In the genomic region with DNA sequence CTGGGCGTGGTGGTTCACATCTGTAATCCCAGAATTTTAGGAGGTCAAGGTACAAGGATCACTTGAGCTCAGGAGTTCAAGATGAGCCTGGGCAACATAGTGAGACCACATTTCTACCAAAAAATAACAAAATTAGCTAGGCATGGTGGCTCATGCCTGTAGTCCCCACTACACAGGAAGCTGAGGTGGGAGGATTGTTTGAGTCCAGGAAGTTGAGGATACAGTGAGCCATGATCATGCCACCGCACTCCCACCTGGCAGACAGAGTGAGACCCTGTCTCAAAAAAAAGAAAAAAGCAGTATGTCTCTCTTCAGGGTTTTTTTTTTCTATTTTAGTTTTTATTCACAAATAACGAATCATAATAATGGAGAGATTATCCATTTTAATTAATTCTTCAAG, we compare ENCODE assay signal across 17 cellular contexts.
DNase-seq lines count a peak whose midpoint lies in the region; ATAC-seq, FAIRE-seq and TF ChIP-seq lines count a peak whose summit lies in the region.
"Had no signal": no experiment of that assay in that cellular context is flagged by ENCODE, and none has a peak within 500 bp of the region (broad histone marks: within the 10 kb centered on the region; RNA-seq: fewer than 3 reads in every experiment).

No MANE protein-coding gene starts in this region.

- CTCF ChIA-PET in IMR-90 (lab: Yijun Ruan, JAX) = no interaction called here
- CTCF ChIA-PET in CD4-positive, alpha-beta T cell (lab: Charles Lee) = no interaction called here

- H3K9ac ChIP-seq in BLaER1 treated with 17β-estradiol and CSF1 and Interleukin-3, amounts not matched to agents 10 nM and 100 nM = no peak overlapping the region
- H3K9ac ChIP-seq in IMR-90 (ENCODE audit: low read depth, low read length) (no peak overlapping the region), Loucy (ENCODE audit: low read depth, low read length, poor library complexity, severe bottlenecking) (peak overlapping the region; percentile 13), kidney (ENCODE audit: low read length in 2 of 2) (no peak overlapping the region)

- no peak for DNase-seq in IMR-90
- DNase-seq in CD4-positive, alpha-beta T cell = no peak
- DNase-seq in kidney = no peak
- DNase-seq: Caco-2; CD4-positive, alpha-beta memory T cell; DMS153; EL; GDM1; GOT3; HFFc6 had no signal

- no peaks in the 10 kb centered on the region for H3K9me2 ChIP-seq in Loucy (replicated peaks; ENCODE audit: low read depth, low read length)

- H3K79me1 ChIP-seq in IMR-90 (ENCODE audit: low read depth in 1 of 2, low read length in 2 of 2) = peaks cover 0 to 3% of the 10 kb centered on the region in 2 experiments; a peak in 2 of 4 replicates

- POLR2A ChIA-PET in IMR-90 (lab: Charles Lee; ENCODE audit: unreplicated experiment) = no interaction called here
- POLR2A ChIA-PET in CD4-positive, alpha-beta T cell (lab: Charles Lee) = no interaction called here

- H3K79me2 ChIP-seq in Loucy (ENCODE audit: insufficient read depth, low read length) = no peaks in the 10 kb centered on the region

- no peak overlapping the region for H2BK5ac ChIP-seq in IMR-90 (ENCODE audit: low read depth, low read length, poor library complexity, severe bottlenecking)

- H2AFZ ChIP-seq in IMR-90 (replicated peaks; ENCODE audit: low read length, poor library complexity) (no peak overlapping the region), Loucy (ENCODE audit: low read length) (no peak overlapping the region)

- dilution Hi-C loops in IMR-90 (cut with HindIII; ENCODE audit: low sequenced_read_pairs, unreplicated experiment) = no loop called here

- intact Hi-C loops in IMR-90 (cut with micrococcal nuclease) = no loop called here
- intact Hi-C loops in CD4-positive, alpha-beta T cell (cut with DNase I, micrococcal nuclease) = no loop called here
- intact Hi-C loops in kidney (cut with DNase I) = no loop called here

- H3K27me3 Mint-ChIP-seq in CD4-positive, alpha-beta T cell = no peaks in the 10 kb centered on the region
- H3K27me3 Mint-ChIP-seq: CD4-positive, alpha-beta memory T cell had no signal

- TF ChIP-seq CTCF in IMR-90 (conservative IDR thresholded peaks at IDR 0.05; ENCODE audit: low read depth, low read length) = no peak
- no peak for TF ChIP-seq CTCF in Loucy (conservative IDR thresholded peaks at IDR 0.05; ENCODE audit: low read length)
- TF ChIP-seq CTCF in CD4-positive, alpha-beta T cell (IDR thresholded peaks at IDR 0.05) = no peak
- no peak for TF ChIP-seq CTCF in kidney (IDR thresholded peaks at IDR 0.05; ENCODE audit: borderline replicate concordance, extremely low read depth, insufficient read depth)

- WGBS in IMR-90 (ENCODE audit: extremely low coverage in 2 of 2, insufficient read length in 1 of 2), 2 experiments = no CpG with 5 or more reads among the region's 3 CpGs

- no peaks in the 10 kb centered on the region for H3K9me3 ChIP-seq in BLaER1 treated with 17β-estradiol and CSF1 and Interleukin-3, amounts not matched to agents 10 nM and 100 nM (replicated peaks in 1 of 11)
- H3K9me3 ChIP-seq in IMR-90 (ENCODE audit: control insufficient read depth, insufficient read depth, low read length) = no peaks in the 10 kb centered on the region
- H3K9me3 ChIP-seq in Loucy (ENCODE audit: insufficient read depth, low read depth, low read length) = no peaks in the 10 kb centered on the region
- H3K9me3 ChIP-seq in CD4-positive, alpha-beta T cell (ENCODE audit: control insufficient read depth, low read length) = no peaks in the 10 kb centered on the region
- no peaks in the 10 kb centered on the region for H3K9me3 ChIP-seq in kidney (ENCODE audit: control insufficient read depth in 1 of 2, low read length in 2 of 2)
- H3K9me3 ChIP-seq: Caco-2, HAP-1 had no signal

- H3K4me2 ChIP-seq in BLaER1 treated with 17β-estradiol and CSF1 and Interleukin-3, amounts not matched to agents 10 nM and 100 nM = peak overlapping the region in 6 of 11 experiments; percentile 3 to 43 (median 24); a peak in 5 of 22 replicates
- H3K4me2 ChIP-seq in IMR-90 (ENCODE audit: low read depth, low read length) (no peak overlapping the region), Loucy (ENCODE audit: low read depth, low read length, poor library complexity, severe bottlenecking) (peak overlapping the region; percentile 23)

- no peaks in the 10 kb centered on the region for H3K27me3 ChIP-seq in BLaER1 treated with 17β-estradiol and CSF1 and Interleukin-3, amounts not matched to agents 10 nM and 100 nM
- H3K27me3 ChIP-seq in IMR-90 (ENCODE audit: control insufficient read depth, insufficient read depth, low read length) = no peaks in the 10 kb centered on the region
- H3K27me3 ChIP-seq in Loucy (ENCODE audit: insufficient read depth, low read length, poor library complexity, severe bottlenecking) = no peaks in the 10 kb centered on the region
- no peaks in the 10 kb centered on the region for H3K27me3 ChIP-seq in CD4-positive, alpha-beta T cell (ENCODE audit: control insufficient read depth, insufficient read depth, low read length)

- H2BK120ac ChIP-seq in IMR-90 (ENCODE audit: low read depth, low read length) = 0 out of 2 replicates have a peak overlapping the region, but pooled peaks have one; percentile 49

- H4K91ac ChIP-seq in IMR-90 (ENCODE audit: insufficient read depth, low read depth, low read length) = no peak overlapping the region

- H2AK9ac ChIP-seq in IMR-90 (replicated peaks; ENCODE audit: low read depth, low read length, poor library complexity) = no peak overlapping the region

- no peak for FAIRE-seq in kidney (lab: Jason Lieb, UNC)
- FAIRE-seq: GM12878, H54 had no signal

- peaks cover 19% of the 10 kb centered on the region for H3K36me3 Mint-ChIP-seq in CD4-positive, alpha-beta T cell (ENCODE audit: low read depth)

- H2BK15ac ChIP-seq in IMR-90 (ENCODE audit: low read depth, low read length) = no peak overlapping the region; the same call in 2 of the 3 replicates

- no peak overlapping the region for H3K4me3 Mint-ChIP-seq in CD4-positive, alpha-beta T cell
- H3K4me3 Mint-ChIP-seq: CD14-positive monocyte; CD4-positive, alpha-beta memory T cell; HFFc6 had no signal

- no peak overlapping the region for H3K4me3 ChIP-seq in BLaER1 treated with 17β-estradiol and CSF1 and Interleukin-3, amounts not matched to agents 10 nM and 100 nM
- no peak overlapping the region for H3K4me3 ChIP-seq in IMR-90 (ENCODE audit: insufficient read depth, low read depth, low read length)
- H3K4me3 ChIP-seq in Loucy (ENCODE audit: low read length, poor library complexity, severe bottlenecking) = no peak overlapping the region
- H3K4me3 ChIP-seq in kidney (ENCODE audit: low read length in 2 of 2) = no peak overlapping the region
- H3K4me3 ChIP-seq: GM12878, HAP-1 had no signal

- no peaks in the 10 kb centered on the region for H3K9me3 Mint-ChIP-seq in CD4-positive, alpha-beta T cell
- H3K9me3 Mint-ChIP-seq: CD14-positive monocyte; CD4-positive, alpha-beta memory T cell; HFFc6 had no signal

- H4K5ac ChIP-seq in IMR-90 (ENCODE audit: low read depth, low read length) = no peak overlapping the region

- no peak overlapping the region for H2BK20ac ChIP-seq in IMR-90 (ENCODE audit: low read depth, low read length)

- no peak overlapping the region for H3K27ac Mint-ChIP-seq in CD4-positive, alpha-beta T cell
- H3K27ac Mint-ChIP-seq: CD14-positive monocyte; CD4-positive, alpha-beta memory T cell had no signal

- H3K4me1 Mint-ChIP-seq in CD4-positive, alpha-beta T cell (ENCODE audit: low read depth) = peaks cover 19% of the 10 kb centered on the region
- H3K4me1 Mint-ChIP-seq: CD14-positive monocyte had no signal

- H3K36me3 ChIP-seq in BLaER1 treated with 17β-estradiol and CSF1 and Interleukin-3, amounts not matched to agents 10 nM and 100 nM = peaks cover 5 to 26% (median 16%) of the 10 kb centered on the region in 11 experiments; a peak in 18 of 22 replicates
- H3K36me3 ChIP-seq in IMR-90 (ENCODE audit: control insufficient read depth, insufficient read depth, low read length) (no peaks in the 10 kb centered on the region), Loucy (ENCODE audit: insufficient read depth, low read length) (peaks cover 8% of the 10 kb centered on the region; the same call in 1 of the 2 replicates), kidney (ENCODE audit: control insufficient read depth in 1 of 2, insufficient read depth in 2 of 2, low read length in 2 of 2) (no peaks in the 10 kb centered on the region)
- H3K36me3 ChIP-seq: HAP-1 had no signal

- H3K14ac ChIP-seq in IMR-90 (replicated peaks; ENCODE audit: low read depth, low read length) = no peak overlapping the region

- no peak for TF ChIP-seq RAD21 in IMR-90 (IDR thresholded peaks at IDR 0.05; ENCODE audit: low read length)

- no peak overlapping the region for H3K27ac ChIP-seq in BLaER1 treated with 17β-estradiol and CSF1 and Interleukin-3, amounts not matched to agents 10 nM and 100 nM
- H3K27ac ChIP-seq in IMR-90 (ENCODE audit: insufficient read depth, low read length) (no peak overlapping the region), kidney (ENCODE audit: low read depth in 2 of 2, low read length in 2 of 2) (no peak overlapping the region)
- no peak overlapping the region for H3K27ac ChIP-seq in CD4-positive, alpha-beta T cell (ENCODE audit: low read depth, low read length)

- H3F3A ChIP-seq in Loucy (ENCODE audit: low read depth) = no peaks in the 10 kb centered on the region

- no peak overlapping the region for H4K8ac ChIP-seq in IMR-90 (ENCODE audit: low read depth in 2 of 2, low read length in 2 of 2)

- no peaks in the 10 kb centered on the region for H3K9me1 ChIP-seq in IMR-90 (ENCODE audit: insufficient read depth, low read length)

- H3K23ac ChIP-seq in IMR-90 (ENCODE audit: low read depth, low read length) = no peak overlapping the region

- ATAC-seq in IMR-90 (ENCODE audit: low read depth) (no peak), GM19463 (IDR thresholded peaks at IDR 0.05; ENCODE audit: unreplicated experiment) (no peak)
- ATAC-seq in CD4-positive, alpha-beta T cell (ENCODE audit: poor library complexity) = no peak
- ATAC-seq: GM12878 had no signal

- H3K56ac ChIP-seq in IMR-90 (ENCODE audit: extremely low read depth, insufficient read depth, low read length) = no peak overlapping the region

- no peak for TF ChIP-seq POLR2A in IMR-90 (IDR thresholded peaks at IDR 0.05; ENCODE audit: low read depth, low read length)

- no peak overlapping the region for H3K18ac ChIP-seq in IMR-90 (ENCODE audit: low read depth, low read length)

- H3K4ac ChIP-seq in IMR-90 (ENCODE audit: low read depth, low read length) = no peak overlapping the region; the same call in 1 of the 2 replicates

- peak overlapping the region; percentile 24; the same call in 1 of the 2 replicates for H2AK5ac ChIP-seq in IMR-90 (ENCODE audit: low read depth, low read length)

- no peaks in the 10 kb centered on the region for H4K20me1 ChIP-seq in BLaER1 treated with 17β-estradiol and CSF1 and Interleukin-3, amounts not matched to agents 10 nM and 100 nM
- no peaks in the 10 kb centered on the region; the same call in 1 of the 2 replicates for H4K20me1 ChIP-seq in IMR-90 (ENCODE audit: insufficient read depth, low read length)
- H4K20me1 ChIP-seq in Loucy (ENCODE audit: insufficient read depth, low read length, poor library complexity, severe bottlenecking) = no peaks in the 10 kb centered on the region

- no TSS peak for BruUV-seq in IMR-90 (replicated peaks; lab: Mats Ljungman, UMichigan)

- peaks cover 0 to 11% (median 7%) of the 10 kb centered on the region in 10 experiments; a peak in 11 of 20 replicates for H3K4me1 ChIP-seq in BLaER1 treated with 17β-estradiol and CSF1 and Interleukin-3, amounts not matched to agents 10 nM and 100 nM
- H3K4me1 ChIP-seq in IMR-90 (ENCODE audit: control insufficient read depth, insufficient read depth, low read length) (peaks cover 5% of the 10 kb centered on the region), Loucy (ENCODE audit: insufficient read depth, low read length, poor library complexity, severe bottlenecking) (peaks cover 11% of the 10 kb centered on the region), kidney (ENCODE audit: control insufficient read depth in 1 of 2, insufficient read depth in 1 of 2, low read depth in 1 of 2, low read length in 2 of 2) (no peaks in the 10 kb centered on the region)

- in situ Hi-C loops in IMR-90 (cut with MboI; ENCODE audit: low sequenced_read_pairs) = no loop called here
